In genomic region chr18:12327510-12328178, GRCh38 we compare ENCODE assay signal across 8 cellular contexts. TPM values are rescaled to one million over a fixed set of nuclear protein-coding genes. Genes with fewer than 3 reads are reported as not detected.
DNase-seq lines count a peak whose midpoint lies in the region; ATAC-seq and TF ChIP-seq lines count a peak whose summit lies in the region.

No MANE protein-coding gene starts in this region.

- no peak overlapping the region for H3K4me2 ChIP-seq in DOHH2 (ENCODE audit: low read length)
- H3K4me2 ChIP-seq in GM23338: no peak overlapping the region

- H3F3A ChIP-seq in DOHH2 (ENCODE audit: control insufficient read depth, insufficient read depth) (no peaks in the 10 kb centered on the region), GM23338 (replicated peaks; ENCODE audit: low read depth) (peaks cover 28% of the 10 kb centered on the region)

- H3K36me3 Mint-ChIP-seq in GM23338 (ENCODE audit: low read depth): peaks cover 71% of the 10 kb centered on the region
- peaks cover 94% of the 10 kb centered on the region for H3K36me3 Mint-ChIP-seq in dendritic cell treated with granulocyte-macrophage colony-stimulating factor and Interleukin-4, amounts not matched to agents 40 ng/mL and 50 ng/mL, for 4 days (ENCODE audit: low read depth)

- ATAC-seq in GM23338 (peak; percentile 98), lower lobe of right lung (peak; percentile 81 to 89), GM18519 (IDR thresholded peaks at IDR 0.05; ENCODE audit: low FRiP score, unreplicated experiment) (no peak)

- H4K20me1 ChIP-seq in DOHH2 (ENCODE audit: control insufficient read depth, insufficient read depth, low read depth, low read length): no peaks in the 10 kb centered on the region
- peaks cover 5% of the 10 kb centered on the region for H4K20me1 ChIP-seq in GM23338 (replicated peaks; ENCODE audit: insufficient read depth)

- H3K4me3 ChIP-seq in DOHH2 (ENCODE audit: low read length) (no peak overlapping the region), GM23338 (no peak overlapping the region), lower lobe of right lung (no peak overlapping the region)

- H3K27ac Mint-ChIP-seq in GM23338: peak overlapping the region; percentile 36; the same call in 1 of the 2 replicates
- H3K27ac Mint-ChIP-seq in dendritic cell treated with granulocyte-macrophage colony-stimulating factor and Interleukin-4, amounts not matched to agents 40 ng/mL and 50 ng/mL, for 4 days: peak overlapping the region; percentile 58

- no peaks in the 10 kb centered on the region for H3K9me3 Mint-ChIP-seq in GM23338
- no peaks in the 10 kb centered on the region for H3K9me3 Mint-ChIP-seq in dendritic cell treated with granulocyte-macrophage colony-stimulating factor and Interleukin-4, amounts not matched to agents 40 ng/mL and 50 ng/mL, for 4 days

- H3K27ac ChIP-seq in DOHH2 (ENCODE audit: low read depth, low read length): no peak overlapping the region
- H3K27ac ChIP-seq in GM23338 (ENCODE audit: low read depth): peak overlapping the region; percentile 80; the same call in 1 of the 2 replicates
- no peak overlapping the region for H3K27ac ChIP-seq in lower lobe of right lung

- peaks cover 7% of the 10 kb centered on the region; the same call in 2 of the 3 replicates for H3K4me1 Mint-ChIP-seq in GM23338
- H3K4me1 Mint-ChIP-seq in dendritic cell treated with granulocyte-macrophage colony-stimulating factor and Interleukin-4, amounts not matched to agents 40 ng/mL and 50 ng/mL, for 4 days (ENCODE audit: low read depth): peaks cover 15% of the 10 kb centered on the region

- intact Hi-C loops in dendritic cell treated with granulocyte-macrophage colony-stimulating factor and Interleukin-4, amounts not matched to agents 40 ng/mL and 50 ng/mL, for 4 days (cut with micrococcal nuclease): no loop called here
- intact Hi-C loops in lower lobe of right lung (cut with DNase I): no loop called here

- H3K27me3 ChIP-seq in DOHH2 (ENCODE audit: control insufficient read depth, low read length) (no peaks in the 10 kb centered on the region), GM23338 (ENCODE audit: insufficient read depth) (no peaks in the 10 kb centered on the region), lower lobe of right lung (ENCODE audit: low read depth) (no peaks in the 10 kb centered on the region)

- no peaks in the 10 kb centered on the region for H3K9me3 ChIP-seq in DOHH2 (ENCODE audit: control insufficient read depth, insufficient read depth, low read length)
- no peaks in the 10 kb centered on the region for H3K9me3 ChIP-seq in lower lobe of right lung

- H3K9me2 ChIP-seq in DOHH2 (replicated peaks; ENCODE audit: control insufficient read depth, low read length) (no peaks in the 10 kb centered on the region), GM23338 (ENCODE audit: insufficient read depth) (no peaks in the 10 kb centered on the region)

- DNase-seq in GM23338 (ENCODE audit: low spot score): peak; percentile 96
- peak; percentile 84 for DNase-seq in NCI-H2227 (lab: John Stamatoyannopoulos, UW; ENCODE audit: unreplicated experiment)
- peak; percentile 54 for DNase-seq in activated CD4-positive, alpha-beta T cell treated with anti-CD3 and anti-CD28 coated beads for 1 hour
- peak; percentile 88 for DNase-seq in lower lobe of right lung
- DNase-seq in stimulated activated CD8-positive, alpha-beta memory T cell treated with anti-CD3 and anti-CD28 coated beads, Interleukin-15, amount 100 ng/mL, for 4 hours (ENCODE audit: low read depth in 2 of 2): peak; percentile 28 to 32

- no peak overlapping the region for H2AFZ ChIP-seq in GM23338

- H3K36me3 ChIP-seq in DOHH2 (ENCODE audit: control insufficient read depth, low read length): peaks cover 50% of the 10 kb centered on the region
- peaks cover 13% of the 10 kb centered on the region for H3K36me3 ChIP-seq in GM23338 (ENCODE audit: insufficient read depth)
- peaks cover 83% of the 10 kb centered on the region for H3K36me3 ChIP-seq in lower lobe of right lung

- TF ChIP-seq CTCF in DOHH2 (IDR thresholded peaks at IDR 0.05; ENCODE audit: low read depth, low read length, poor library complexity, severe bottlenecking) (peak; percentile 98), GM23338 (conservative IDR thresholded peaks at IDR 0.05; ENCODE audit: low read depth in 2 of 2) (peak; percentile 94 to 95), lower lobe of right lung (IDR thresholded peaks at IDR 0.05) (peak; percentile 89)

- H3K27me3 Mint-ChIP-seq in GM23338 (ENCODE audit: insufficient read depth, low read depth, poor library complexity): no peaks in the 10 kb centered on the region
- no peaks in the 10 kb centered on the region for H3K27me3 Mint-ChIP-seq in dendritic cell treated with granulocyte-macrophage colony-stimulating factor and Interleukin-4, amounts not matched to agents 40 ng/mL and 50 ng/mL, for 4 days

- H3K4me3 Mint-ChIP-seq in GM23338: no peak overlapping the region
- no peak overlapping the region for H3K4me3 Mint-ChIP-seq in dendritic cell treated with granulocyte-macrophage colony-stimulating factor and Interleukin-4, amounts not matched to agents 40 ng/mL and 50 ng/mL, for 4 days

- H3K4me1 ChIP-seq in DOHH2 (ENCODE audit: control insufficient read depth, low read length): no peaks in the 10 kb centered on the region
- no peaks in the 10 kb centered on the region; the same call in 1 of the 2 replicates for H3K4me1 ChIP-seq in GM23338 (ENCODE audit: insufficient read depth)
- peaks cover 7% of the 10 kb centered on the region for H3K4me1 ChIP-seq in lower lobe of right lung

- H3K79me2 ChIP-seq in DOHH2 (ENCODE audit: control insufficient read depth, low read length) (no peaks in the 10 kb centered on the region), GM23338 (replicated peaks; ENCODE audit: insufficient read depth) (peaks cover 24% of the 10 kb centered on the region)

TF ChIP-seq in GM23338, 12 proteins besides CTCF, POLR2A, EP300 and RAD21:
- TF ChIP-seq POLR2AphosphoS5 (IDR thresholded peaks at IDR 0.05; ENCODE audit: low read depth): 0 out of 2 replicates have a peak, but pooled peaks have one; percentile 12
- TF ChIP-seq ZNF462 (CRISPR knock-in tag; IDR thresholded peaks at IDR 0.05): no peak
- no peak for TF ChIP-seq EZH2 (IDR thresholded peaks at IDR 0.05; ENCODE audit: low read depth, unreplicated experiment)

RNA-seq across cellular contexts. Expression of gene TUBB6, which starts 19.6 kb away (rescaled TPM):
- 282 and 329 TPM in 2 replicates for total RNA-seq in GM23338 (2014; rRNA removed; shearing (Covaris generic))
- 136 and 148 TPM in 2 replicates for polyA plus RNA-seq in GM23338 (2016; fragmentation: Nextera tagmentation; extraction: Ambion mirVana)
- 92.9 TPM for total RNA-seq in lower lobe of right lung

RNA-seq across cellular contexts. Expression of gene AFG3L2, which starts 49.4 kb away (rescaled TPM):
- 94.9 and 105 TPM in 2 replicates for total RNA-seq in GM23338 (2014; rRNA removed; shearing (Covaris generic))
- 47.5 and 50.3 TPM in 2 replicates for polyA plus RNA-seq in GM23338 (2016; fragmentation: Nextera tagmentation; extraction: Ambion mirVana)
- 31.1 TPM for total RNA-seq in lower lobe of right lung

Comparison
In these comparisons a context has a peak if more than half of its experiments do, and no peak if none do; other contexts are left out.
1. DNase-seq: peak in every context shown above with its lines; median percentile 96 in GM23338; 88 in lower lobe of right lung; 84 in NCI-H2227; 54 in activated CD4-positive, alpha-beta T cell treated with anti-CD3 and anti-CD28 coated beads for 1 hour; 30 in stimulated activated CD8-positive, alpha-beta memory T cell treated with anti-CD3 and anti-CD28 coated beads, Interleukin-15, amount 100 ng/mL, for 4 hours.